Comparison of ENCODE assay signal across 8 cellular contexts in the genomic region with DNA sequence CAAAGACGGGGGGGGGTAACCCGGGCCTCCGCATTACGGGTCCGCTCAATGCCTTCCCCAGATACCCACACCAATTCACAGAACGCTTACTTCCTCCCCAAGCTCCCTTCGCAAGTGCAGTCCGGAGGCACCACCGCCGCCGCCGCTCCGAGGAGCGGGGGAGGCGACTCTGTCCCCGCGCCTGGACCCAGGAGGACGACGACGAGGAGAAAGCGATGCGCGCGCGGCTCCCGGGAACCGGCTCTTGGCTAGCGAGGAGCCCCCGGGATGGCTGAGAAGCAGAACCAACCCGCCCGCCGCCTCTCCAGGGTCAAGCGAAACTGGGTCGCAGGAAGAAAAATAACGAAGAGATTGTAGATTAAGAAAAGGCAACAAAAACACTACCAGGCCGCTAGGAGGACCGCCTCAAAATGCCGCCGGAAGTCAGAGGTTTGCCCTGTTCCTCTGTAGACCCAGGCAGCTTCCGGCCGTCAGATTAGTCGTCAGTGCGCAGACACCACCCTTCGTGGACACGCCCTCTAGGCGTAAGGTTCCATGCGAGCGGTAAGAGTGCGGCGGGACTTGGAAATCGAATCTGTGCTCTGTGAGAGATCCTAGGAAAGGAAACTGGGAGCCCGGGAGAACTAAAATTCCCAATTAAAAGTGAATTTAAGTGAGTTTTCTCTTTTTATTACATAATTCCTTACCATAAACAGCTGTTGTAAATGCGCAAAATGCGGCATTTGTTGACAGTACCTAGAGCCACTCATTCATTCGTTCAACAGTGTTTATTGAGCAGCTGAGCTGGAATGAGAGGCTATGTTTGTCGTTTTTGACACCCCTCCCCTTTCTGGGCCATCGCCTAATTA. TPM values are rescaled to one million over a fixed set of nuclear protein-coding genes. Genes with fewer than 3 reads are reported as not detected.
DNase-seq lines count a peak whose midpoint lies in the region; ATAC-seq and TF ChIP-seq lines count a peak whose summit lies in the region.

A gene with protein sequence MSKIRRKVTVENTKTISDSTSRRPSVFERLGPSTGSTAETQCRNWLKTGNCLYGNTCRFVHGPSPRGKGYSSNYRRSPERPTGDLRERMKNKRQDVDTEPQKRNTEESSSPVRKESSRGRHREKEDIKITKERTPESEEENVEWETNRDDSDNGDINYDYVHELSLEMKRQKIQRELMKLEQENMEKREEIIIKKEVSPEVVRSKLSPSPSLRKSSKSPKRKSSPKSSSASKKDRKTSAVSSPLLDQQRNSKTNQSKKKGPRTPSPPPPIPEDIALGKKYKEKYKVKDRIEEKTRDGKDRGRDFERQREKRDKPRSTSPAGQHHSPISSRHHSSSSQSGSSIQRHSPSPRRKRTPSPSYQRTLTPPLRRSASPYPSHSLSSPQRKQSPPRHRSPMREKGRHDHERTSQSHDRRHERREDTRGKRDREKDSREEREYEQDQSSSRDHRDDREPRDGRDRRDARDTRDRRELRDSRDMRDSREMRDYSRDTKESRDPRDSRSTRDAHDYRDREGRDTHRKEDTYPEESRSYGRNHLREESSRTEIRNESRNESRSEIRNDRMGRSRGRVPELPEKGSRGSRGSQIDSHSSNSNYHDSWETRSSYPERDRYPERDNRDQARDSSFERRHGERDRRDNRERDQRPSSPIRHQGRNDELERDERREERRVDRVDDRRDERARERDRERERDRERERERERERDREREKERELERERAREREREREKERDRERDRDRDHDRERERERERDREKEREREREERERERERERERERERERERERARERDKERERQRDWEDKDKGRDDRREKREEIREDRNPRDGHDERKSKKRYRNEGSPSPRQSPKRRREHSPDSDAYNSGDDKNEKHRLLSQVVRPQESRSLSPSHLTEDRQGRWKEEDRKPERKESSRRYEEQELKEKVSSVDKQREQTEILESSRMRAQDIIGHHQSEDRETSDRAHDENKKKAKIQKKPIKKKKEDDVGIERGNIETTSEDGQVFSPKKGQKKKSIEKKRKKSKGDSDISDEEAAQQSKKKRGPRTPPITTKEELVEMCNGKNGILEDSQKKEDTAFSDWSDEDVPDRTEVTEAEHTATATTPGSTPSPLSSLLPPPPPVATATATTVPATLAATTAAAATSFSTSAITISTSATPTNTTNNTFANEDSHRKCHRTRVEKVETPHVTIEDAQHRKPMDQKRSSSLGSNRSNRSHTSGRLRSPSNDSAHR (N-terminal part only) (minus strand): TSS at position 433 of the 848 bp plus-strand sequence. CDS start 7,239 bp downstream, outside the sequence.

- H3K4me3 ChIP-seq in upper lobe of right lung = peak within 1 kb of the TSS; percentile 77

- no peak for TF ChIP-seq CTCF in GM13976 (IDR thresholded peaks at IDR 0.05; ENCODE audit: borderline replicate concordance, control extremely low read depth, extremely low read depth, insufficient read depth, missing control alignments)
- peak; percentile 35 for TF ChIP-seq CTCF in upper lobe of right lung (IDR thresholded peaks at IDR 0.05)

- H3K27me3 ChIP-seq in upper lobe of right lung = no peaks in the 10 kb centered on the region

- H3K36me3 ChIP-seq in upper lobe of right lung = no peaks in the 10 kb centered on the region

- peaks cover 14% of the 10 kb centered on the region for H3K4me1 ChIP-seq in upper lobe of right lung

- ATAC-seq in HG02870 (IDR thresholded peaks at IDR 0.05; ENCODE audit: unreplicated experiment) (peak; percentile 98), left cardiac atrium (peak; percentile 100), upper lobe of right lung (peak; percentile 100)

- H3K27ac ChIP-seq in upper lobe of right lung = peak within 1 kb of the TSS; percentile 91

- intact Hi-C loops in T-helper 1 cell treated with Interleukin-12 subunit alpha and Interleukin-12 subunit beta and Interleukin-4 antibody, amounts not matched to agents 30 ng/mL and 1 ng/mL, for 36 hours (cut with micrococcal nuclease) = loop anchor here (1.0 to 5.0 kb wide), 18 partner anchors 74 to 1985 kb away; a partner anchor contains a TSS
- intact Hi-C loops in left cardiac atrium (cut with DNase I) = no loop called here
- intact Hi-C loops in posterior vena cava (cut with DNase I) = no loop called here
- intact Hi-C loops in upper lobe of right lung (cut with DNase I) = no loop called here

- H3K9me3 ChIP-seq in upper lobe of right lung = no peaks in the 10 kb centered on the region

- DNase-seq in GM13976 (ENCODE audit: low spot score) (peak; percentile 91), NCI-H146 treated with DMSO at 0.1 percent for 48 hours (lab: John Stamatoyannopoulos, UW; ENCODE audit: unreplicated experiment) (peak; percentile 88), amniotic epithelial cell (ENCODE audit: low read depth) (peak; percentile 96), left cardiac atrium (peak; percentile 96), posterior vena cava (ENCODE audit: low spot score) (peak; percentile 97), upper lobe of right lung (peak; percentile 96)

- in situ Hi-C loops in GM13976 (cut with MboI; ENCODE audit: low sequenced_read_pairs, unreplicated experiment) = no loop called here

RNA-seq across cellular contexts. Expression of the gene that starts here (rescaled TPM):
- 43.0 and 51.2 TPM in 2 replicates for total RNA-seq in T-helper 1 cell treated with Interleukin-12 subunit alpha and Interleukin-12 subunit beta and Interleukin-4 antibody, amounts not matched to agents 30 ng/mL and 1 ng/mL, for 36 hours
- total RNA-seq in left cardiac atrium (10 to 100 TPM; 31.7 to 32.3 TPM), posterior vena cava (10 to 100 TPM; 48.6 to 58.9 TPM), upper lobe of right lung (49.2 TPM)

Comparison
In these comparisons a context has a peak if more than half of its experiments do, and no peak if none do; other contexts are left out.
1. Peak in every context shown above with its lines: DNase-seq, ATAC-seq, H3K4me3 ChIP-seq and H3K27ac ChIP-seq.